22 cellular contexts compared by ENCODE assay signal in the genomic region with DNA sequence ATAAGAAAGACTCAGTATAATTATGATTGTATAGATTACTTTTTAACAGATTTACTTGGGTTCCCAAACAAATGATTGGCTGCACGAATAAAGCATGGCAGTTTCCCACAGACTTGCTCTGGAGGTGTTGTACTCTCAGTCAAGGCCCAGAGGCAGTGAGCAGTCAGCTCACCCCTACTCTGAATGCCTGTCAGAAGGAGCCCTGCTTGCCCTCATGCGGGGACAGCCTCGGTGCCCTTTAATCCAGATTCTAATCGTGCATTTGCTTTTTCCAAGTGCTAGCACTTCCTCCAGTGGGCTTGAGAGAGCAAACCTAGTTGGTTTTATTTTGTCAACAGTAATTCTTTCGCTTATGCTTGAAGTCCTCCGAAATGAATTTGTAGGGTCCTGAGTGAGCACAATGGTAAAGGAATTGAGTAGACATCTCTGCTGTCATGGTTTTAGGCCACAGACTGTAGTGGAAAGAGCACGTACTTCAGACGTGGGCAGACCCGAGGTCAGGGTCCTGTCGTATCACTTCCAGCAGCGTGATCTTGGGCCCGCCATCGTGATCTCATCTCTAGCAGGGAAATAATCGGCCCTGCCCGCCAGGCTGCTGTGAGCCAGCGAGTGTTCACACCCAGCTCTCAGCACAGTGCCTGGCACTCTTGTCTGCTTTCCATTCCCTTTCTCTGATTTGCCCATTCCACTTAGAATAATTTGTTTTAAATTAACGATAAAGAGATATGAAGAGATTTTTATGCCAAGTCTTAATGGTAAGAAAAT.
"Had no signal": no experiment of that assay in that cellular context is flagged by ENCODE, and none has a peak within 500 bp of the region (broad histone marks: within the 10 kb centered on the region; RNA-seq: fewer than 3 reads in every experiment).

No MANE protein-coding gene starts in this region.

- H3K27ac Mint-ChIP-seq: activated CD4-positive, alpha-beta memory T cell treated with anti-CD3 and anti-CD28 coated beads for 36 hours; activated CD4-positive, alpha-beta T cell treated with anti-CD3 and anti-CD28 coated beads, Interleukin-2, amount 10 ng/mL, durations not matched to agents 24 days and 14 days; activated naive CD4-positive, alpha-beta T cell treated with anti-CD3 and anti-CD28 coated beads, Interleukin-2, amount 50 U/mL, for 72 hours; activated T-cell treated with anti-CD3 and anti-CD28 coated beads, Interleukin-2, amount 50 U/mL, for 24 hours; mesothelial cell of epicardium; nephron progenitor cell had no signal

- DNase-seq: activated CD4-positive, alpha-beta memory T cell treated with anti-CD3 and anti-CD28 coated beads for 36 hours; activated CD4-positive, alpha-beta T cell treated with anti-CD3 and anti-CD28 coated beads, Interleukin-2, amount 10 ng/mL, durations not matched to agents 24 days and 14 days; activated CD8-positive, alpha-beta memory T cell treated with anti-CD3 and anti-CD28 coated beads, Interleukin-2, amount 50 U/mL, for 4 hours; activated T-cell treated with anti-CD3 and anti-CD28 coated beads, Interleukin-2, amount 50 U/mL, for 24 hours; anterior cingulate cortex; effector CD8-positive, alpha-beta T cell; hippocampal formation; kidney; left colon; naive B cell; nephron progenitor cell; pancreas; psoas muscle; stimulated activated naive CD4-positive, alpha-beta T cell treated with Interleukin-2 at 50 U/mL for 16 hours; T1000; upper lobe of left lung; WERI-Rb-1 had no signal

- ATAC-seq: activated CD4-positive, CD25-positive, alpha-beta regulatory T cell treated with anti-CD3 and anti-CD28 coated beads, Interleukin-2, amount 50 U/mL, for 24 hours; activated naive CD4-positive, alpha-beta T cell treated with anti-CD3 and anti-CD28 coated beads, Interleukin-2, amount 50 U/mL, for 72 hours; activated T-helper 17 cell treated with anti-CD3 and anti-CD28 coated beads, Interleukin-2, amount 50 U/mL, for 72 hours; left colon; psoas muscle had no signal

- H3K27me3 ChIP-seq: pancreas, upper lobe of left lung had no signal

- H3K4me1 Mint-ChIP-seq: mesothelial cell of epicardium, naive B cell had no signal

- H3K4me3 Mint-ChIP-seq: activated CD4-positive, alpha-beta memory T cell treated with anti-CD3 and anti-CD28 coated beads for 36 hours; activated CD4-positive, alpha-beta T cell treated with anti-CD3 and anti-CD28 coated beads, Interleukin-2, amount 10 ng/mL, durations not matched to agents 24 days and 14 days; activated T-cell treated with anti-CD3 and anti-CD28 coated beads, Interleukin-2, amount 50 U/mL, for 24 hours; activated T-helper 17 cell treated with anti-CD3 and anti-CD28 coated beads, Interleukin-2, amount 50 U/mL, for 72 hours; mesothelial cell of epicardium; nephron progenitor cell had no signal

- H3K4me1 ChIP-seq: psoas muscle, upper lobe of left lung had no signal

- H3K27me3 Mint-ChIP-seq: naive B cell had no signal

- H3K4me3 ChIP-seq: pancreas, psoas muscle, thoracic aorta, upper lobe of left lung had no signal

- H3K9me3 Mint-ChIP-seq: activated CD4-positive, alpha-beta T cell treated with anti-CD3 and anti-CD28 coated beads, Interleukin-2, amount 10 ng/mL, durations not matched to agents 24 days and 14 days; activated naive CD4-positive, alpha-beta T cell treated with anti-CD3 and anti-CD28 coated beads, Interleukin-2, amount 50 U/mL, for 72 hours; activated T-cell treated with anti-CD3 and anti-CD28 coated beads, Interleukin-2, amount 50 U/mL, for 24 hours; activated T-helper 17 cell treated with anti-CD3 and anti-CD28 coated beads, Interleukin-2, amount 50 U/mL, for 72 hours; mesothelial cell of epicardium; naive B cell; nephron progenitor cell had no signal

- H3K9me3 ChIP-seq: pancreas, psoas muscle, thoracic aorta, upper lobe of left lung had no signal

- H3K36me3 Mint-ChIP-seq: activated CD4-positive, alpha-beta memory T cell treated with anti-CD3 and anti-CD28 coated beads for 36 hours; activated naive CD4-positive, alpha-beta T cell treated with anti-CD3 and anti-CD28 coated beads, Interleukin-2, amount 50 U/mL, for 72 hours; mesothelial cell of epicardium; naive B cell had no signal

- H3K36me3 ChIP-seq: pancreas, thoracic aorta, upper lobe of left lung, WERI-Rb-1 had no signal

- H3K27ac ChIP-seq: psoas muscle, WERI-Rb-1 had no signal
